29 cellular contexts compared by ENCODE assay signal in genomic region chr19:17620696-17621095, GRCh38.
"Had no signal": no experiment of that assay in that cellular context is flagged by ENCODE, and none has a peak within 500 bp of the region (broad histone marks: within the 10 kb centered on the region; RNA-seq: fewer than 3 reads in every experiment).

No MANE protein-coding gene starts in this region.

- H3K27ac Mint-ChIP-seq: natural killer cell treated with Interleukin-12 subunit alpha and Interleukin-12 subunit beta and Interleukin-15 and Interleukin-18, amount 100 ng/mL, for 72 hours; nephron progenitor cell; progenitor cell of endocrine pancreas; stimulated activated effector memory CD8-positive, alpha-beta T cell treated with anti-CD3 and anti-CD28 coated beads, Interleukin-12 subunit alpha, Interleukin-12 subunit beta, amount 100 ng/mL, for 72 hours; stimulated activated naive B cell treated with anti-CD40 and anti-IgM and Interleukin-4, amounts not matched to agents 10 μg/mL and 1 μg/mL and 100 μg/mL, for 72 hours; stimulated activated naive CD8-positive, alpha-beta T cell treated with anti-CD3 and anti-CD28 coated beads, Interleukin-15, Interleukin-2, amounts not matched to agents 100 ng/mL and 50 ng/mL, for 24 hours had no signal

- H2AFZ ChIP-seq: parathyroid adenoma had no signal

- FAIRE-seq: small intestine, urothelium cell line had no signal

- H3K36me3 ChIP-seq: neutrophil, ovary, right lobe of liver, sigmoid colon, stomach, thoracic aorta, thyroid gland, tibial nerve, upper lobe of left lung, vagina had no signal

- H3K4me3 ChIP-seq: ovary, psoas muscle, right lobe of liver, sigmoid colon, stomach, thoracic aorta, thyroid gland, tibial nerve, upper lobe of left lung, vagina had no signal

- H3K4me3 Mint-ChIP-seq: natural killer cell treated with Interleukin-12 subunit alpha and Interleukin-12 subunit beta and Interleukin-15 and Interleukin-18, amount 100 ng/mL, for 72 hours; nephron progenitor cell; neural crest cell; stimulated activated effector memory CD8-positive, alpha-beta T cell treated with anti-CD3 and anti-CD28 coated beads, Interleukin-12 subunit alpha, Interleukin-12 subunit beta, amount 100 ng/mL, for 72 hours; stimulated activated naive B cell treated with anti-CD40 and anti-IgM and Interleukin-4, amounts not matched to agents 10 μg/mL and 1 μg/mL and 100 μg/mL, for 72 hours; stimulated activated naive CD8-positive, alpha-beta T cell treated with anti-CD3 and anti-CD28 coated beads, Interleukin-15, Interleukin-2, amounts not matched to agents 100 ng/mL and 50 ng/mL, for 24 hours had no signal

- H3K9ac ChIP-seq: parathyroid adenoma had no signal

- H3K79me2 ChIP-seq: parathyroid adenoma had no signal

- H3K9me3 Mint-ChIP-seq: stimulated activated naive CD8-positive, alpha-beta T cell treated with anti-CD3 and anti-CD28 coated beads, Interleukin-15, Interleukin-2, amounts not matched to agents 100 ng/mL and 50 ng/mL, for 24 hours had no signal

- DNase-seq: nephron progenitor cell; nucleus accumbens; ovary; psoas muscle; sigmoid colon; small intestine; stimulated activated CD4-positive, alpha-beta T cell treated with anti-CD3 and anti-CD28 coated beads, Interleukin-15, amount 100 ng/mL, for 24 hours; stimulated activated CD4-positive, alpha-beta T cell treated with anti-CD3 and anti-CD28 coated beads, Interleukin-2, amount 100 ng/mL, for 24 hours; stimulated activated CD4-positive, alpha-beta T cell treated with anti-CD3 and anti-CD28 coated beads, Interleukin-2, amount 100 ng/mL, for 48 hours; stimulated activated CD4-positive, alpha-beta T cell treated with anti-CD3 and anti-CD28 coated beads, Interleukin-4, amount 100 ng/mL, for 24 hours; stimulated activated naive B cell treated with anti-CD40 and anti-IgM and Interleukin-4, amounts not matched to agents 10 μg/mL and 1 μg/mL and 100 μg/mL, for 72 hours; stimulated activated naive CD4-positive, alpha-beta T cell treated with Interleukin-2 at 50 U/mL for 16 hours; stomach; thyroid gland; trophoblast cell; upper lobe of left lung had no signal

- H3K27ac ChIP-seq: neutrophil, ovary, parathyroid adenoma, psoas muscle, right lobe of liver, sigmoid colon, stomach, thoracic aorta, thyroid gland, tibial nerve, upper lobe of left lung, vagina had no signal

- ATAC-seq: natural killer cell treated with Interleukin-12 subunit alpha and Interleukin-12 subunit beta and Interleukin-15 and Interleukin-18, amount 100 ng/mL, for 72 hours; psoas muscle; right cardiac atrium; right lobe of liver; stimulated activated effector memory CD8-positive, alpha-beta T cell treated with anti-CD3 and anti-CD28 coated beads, Interleukin-12 subunit alpha, Interleukin-12 subunit beta, amount 100 ng/mL, for 72 hours; stimulated activated naive B cell treated with anti-CD40 and anti-IgM and Interleukin-4, amounts not matched to agents 10 μg/mL and 1 μg/mL and 100 μg/mL, for 72 hours had no signal

- H3K36me3 Mint-ChIP-seq: natural killer cell treated with Interleukin-12 subunit alpha and Interleukin-12 subunit beta and Interleukin-15 and Interleukin-18, amount 100 ng/mL, for 72 hours; stimulated activated effector memory CD8-positive, alpha-beta T cell treated with anti-CD3 and anti-CD28 coated beads, Interleukin-12 subunit alpha, Interleukin-12 subunit beta, amount 100 ng/mL, for 72 hours had no signal

- H3K4me1 ChIP-seq: parathyroid adenoma, psoas muscle, right lobe of liver, thyroid gland had no signal

- H3K9me3 ChIP-seq: neutrophil, ovary, right lobe of liver, thyroid gland, vagina had no signal

- H3K27me3 ChIP-seq: ovary, right lobe of liver, thyroid gland, vagina had no signal
